Comparison of ENCODE assay signal across 8 cellular contexts in genomic region chr1:12595839-12596821, GRCh38. TPM values are rescaled to one million over a fixed set of nuclear protein-coding genes. Genes with fewer than 3 reads are reported as not detected.
DNase-seq lines count a peak whose midpoint lies in the region; ATAC-seq, FAIRE-seq and TF ChIP-seq lines count a peak whose summit lies in the region.

No MANE protein-coding gene starts in this region.

- H3K4me1 Mint-ChIP-seq in stimulated activated naive B cell treated with anti-CD40 and anti-IgM and Interleukin-4, amounts not matched to agents 10 μg/mL and 1 μg/mL and 100 μg/mL, for 72 hours: peaks cover 41 to 43% of the 10 kb centered on the region in 2 donors

- no peaks in the 10 kb centered on the region for H3K36me3 ChIP-seq in NT2/D1 (ENCODE audit: insufficient read depth, insufficient read length, low read length)

- peaks cover 87% of the 10 kb centered on the region for H3K4me1 ChIP-seq in A549
- H3K4me1 ChIP-seq in NT2/D1 (ENCODE audit: insufficient read depth, insufficient read length): peaks cover 17% of the 10 kb centered on the region

- POLR2A ChIA-PET in A549 (lab: Yijun Ruan, JAX): interaction anchor here (0.7 to 6.8 kb wide), 19 partner anchors 8 to 215 kb away, joined by 3 to 209 read pairs (median 6); partner anchors contain the start of gene DHRS3

- H3K9me3 ChIP-seq in A549 (no peaks in the 10 kb centered on the region), NT2/D1 (ENCODE audit: insufficient read depth, low read length) (no peaks in the 10 kb centered on the region)

- 0% methylated on average over 15 of the region's 56 CpGs for WGBS in A549 (ENCODE audit: missing lambda C conversion rate)

- peak; percentile 45 for TF ChIP-seq POLR2A in A549 (IDR thresholded peaks at IDR 0.05; ENCODE audit: low read length)

- peak overlapping the region; percentile 36 for H3K9ac ChIP-seq in NT2/D1 (ENCODE audit: insufficient read length, low read depth)

- peak overlapping the region; percentile 64 to 84 for H3K4me3 Mint-ChIP-seq in stimulated activated naive B cell treated with anti-CD40 and anti-IgM and Interleukin-4, amounts not matched to agents 10 μg/mL and 1 μg/mL and 100 μg/mL, for 72 hours

- peak overlapping the region; percentile 65 for H3K27ac Mint-ChIP-seq in stimulated activated naive B cell treated with anti-CD40 and anti-IgM and Interleukin-4, amounts not matched to agents 10 μg/mL and 1 μg/mL and 100 μg/mL, for 72 hours

- TF ChIP-seq CTCF in A549 (IDR thresholded peaks at IDR 0.05): no peak

- FAIRE-seq in A549 (lab: Jason Lieb, UNC) (peak; percentile 67), GM19239 (lab: Jason Lieb, UNC) (no peak)

- H3K27me3 ChIP-seq in NT2/D1 (ENCODE audit: insufficient read depth, insufficient read length): peaks cover 16% of the 10 kb centered on the region

- peak overlapping the region; percentile 97 for H3K4me2 ChIP-seq in A549

- H3K27ac ChIP-seq in A549: peak overlapping the region; percentile 97 to 100

- H3K9me3 Mint-ChIP-seq in stimulated activated naive B cell treated with anti-CD40 and anti-IgM and Interleukin-4, amounts not matched to agents 10 μg/mL and 1 μg/mL and 100 μg/mL, for 72 hours: no peaks in the 10 kb centered on the region

- peaks cover 10 to 14% of the 10 kb centered on the region in 2 donors for H3K27me3 Mint-ChIP-seq in stimulated activated naive B cell treated with anti-CD40 and anti-IgM and Interleukin-4, amounts not matched to agents 10 μg/mL and 1 μg/mL and 100 μg/mL, for 72 hours

- ATAC-seq in A549 (peak; percentile 81), GM21515 (IDR thresholded peaks at IDR 0.05; ENCODE audit: unreplicated experiment) (no peak)
- peak; percentile 79 to 81 for ATAC-seq in stimulated activated naive B cell treated with anti-CD40 and anti-IgM and Interleukin-4, amounts not matched to agents 10 μg/mL and 1 μg/mL and 100 μg/mL, for 72 hours (replicated peaks)

- CTCF ChIA-PET in A549 (lab: Yijun Ruan, JAX): interaction anchor here (0.6 to 2.6 kb wide), 7 partner anchors 22 to 295 kb away, joined by 3 to 7 read pairs (median 3); partner anchors contain the start of gene DHRS3

- TF ChIP-seq RAD21 in A549 (conservative IDR thresholded peaks at IDR 0.05 in 1 of 2, IDR thresholded peaks at IDR 0.05 in 1 of 2): peak in 1 of 2 experiments; percentile 47; a peak in 3 of 5 replicates

- TF ChIP-seq EP300 in A549 (IDR thresholded peaks at IDR 0.05): peak; percentile 95 to 97; a peak in 4 of 5 replicates

- DNase-seq in A549 (ENCODE audit: low read depth in 1 of 2, low spot score in 1 of 2) (peak; percentile 92 to 98), GM19239 (ENCODE audit: insufficient read length, low spot score) (peak; percentile 71), NT2/D1 (ENCODE audit: low read depth, low spot score) (no peak), dermis blood vessel endothelial cell (peak; percentile 91), left kidney (ENCODE audit: low read depth, low spot score) (peak; percentile 93)
- DNase-seq in stimulated activated naive B cell treated with anti-CD40 and anti-IgM and Interleukin-4, amounts not matched to agents 10 μg/mL and 1 μg/mL and 100 μg/mL, for 72 hours: no peak
- no peak for DNase-seq in effector CD8-positive, alpha-beta T cell (lab: John Stamatoyannopoulos, UW)

- H3K4me3 ChIP-seq in A549: peak overlapping the region; percentile 38; the same call in 2 of the 3 replicates
- peak overlapping the region; percentile 24 for H3K4me3 ChIP-seq in NT2/D1 (ENCODE audit: insufficient read length, low read depth)

- H3K36me3 Mint-ChIP-seq in stimulated activated naive B cell treated with anti-CD40 and anti-IgM and Interleukin-4, amounts not matched to agents 10 μg/mL and 1 μg/mL and 100 μg/mL, for 72 hours: peaks cover 43 to 68% of the 10 kb centered on the region in 2 donors

TF ChIP-seq in A549, 52 proteins besides CTCF, POLR2A, EP300 and RAD21 (continues in another document):
- TF ChIP-seq KDM1A (IDR thresholded peaks at IDR 0.05; ENCODE audit: low read depth): no peak
- TF ChIP-seq RCOR1 (IDR thresholded peaks at IDR 0.05; ENCODE audit: low read depth, low read length): no peak
- TF ChIP-seq ZC3H11A (IDR thresholded peaks at IDR 0.05): no peak
- TF ChIP-seq EHMT2 (IDR thresholded peaks at IDR 0.05; ENCODE audit: low read depth): no peak
- peak; percentile 74; the same call in 1 of the 2 replicates for TF ChIP-seq FOSB (CRISPR knock-in tag; IDR thresholded peaks at IDR 0.05)
- TF ChIP-seq MAX (IDR thresholded peaks at IDR 0.05): peak; percentile 88
- TF ChIP-seq HMGXB4 (CRISPR knock-in tag; IDR thresholded peaks at IDR 0.05; ENCODE audit: borderline replicate concordance): no peak
- TF ChIP-seq CEBPB (IDR thresholded peaks at IDR 0.05): peak; percentile 89 to 98
- no peak for TF ChIP-seq SREBF2 (IDR thresholded peaks at IDR 0.05)
- TF ChIP-seq JUN (IDR thresholded peaks at IDR 0.05): peak; percentile 73 to 93
- TF ChIP-seq CHD4 (IDR thresholded peaks at IDR 0.05; ENCODE audit: borderline replicate concordance): no peak
- TF ChIP-seq TP53 (CRISPR knock-in tag; IDR thresholded peaks at IDR 0.05): peak; percentile 79; the same call in 1 of the 2 replicates
- no peak for TF ChIP-seq E2F6 (IDR thresholded peaks at IDR 0.05; ENCODE audit: borderline replicate concordance, low read depth)
- TF ChIP-seq KDM5A (IDR thresholded peaks at IDR 0.05): no peak
- TF ChIP-seq HOXB5 (CRISPR knock-in tag; IDR thresholded peaks at IDR 0.05): no peak
- TF ChIP-seq TFCP2L1 (CRISPR knock-in tag; IDR thresholded peaks at IDR 0.05): peak; percentile 69
- TF ChIP-seq RARB (CRISPR knock-in tag; IDR thresholded peaks at IDR 0.05): peak; percentile 99
- TF ChIP-seq HES2 (IDR thresholded peaks at IDR 0.05): 0 out of 2 replicates have a peak, but pooled peaks have one; percentile 36
- peak; percentile 61 for TF ChIP-seq JUNB (IDR thresholded peaks at IDR 0.05)
- TF ChIP-seq PBX3 (IDR thresholded peaks at IDR 0.05): peak; percentile 86
- TF ChIP-seq NPAS2 (CRISPR knock-in tag; IDR thresholded peaks at IDR 0.05; ENCODE audit: borderline replicate concordance): no peak
- TF ChIP-seq ZFP36 (IDR thresholded peaks at IDR 0.05; ENCODE audit: borderline replicate concordance, partially characterized antibody): peak; percentile 96
- peak; percentile 56; the same call in 1 of the 2 replicates for TF ChIP-seq FOSL2 (IDR thresholded peaks at IDR 0.05)
- peak; percentile 84 for TF ChIP-seq FOSL2 (CRISPR knock-in tag; IDR thresholded peaks at IDR 0.05)
- TF ChIP-seq HDAC2 (IDR thresholded peaks at IDR 0.05): no peak; the same call in 1 of the 2 replicates
- TF ChIP-seq ZSCAN20 (CRISPR knock-in tag; IDR thresholded peaks at IDR 0.05): 0 out of 2 replicates have a peak, but pooled peaks have one; percentile 8

RNA-seq across cellular contexts. Expression of gene DHRS3, which starts 21.9 kb away (rescaled TPM):
- polyA plus RNA-seq in A549 (2011; rRNA removed) (79.7 and 89.1 TPM in 2 replicates), A549 (2017; fragmentation: RNase III; extraction: RNeasy Plus Mini Kit Qiagen cat#74134 plus additional on column Dnase treatment) (56.9 to 78.9 TPM (median 62.7 TPM) in 3 replicates)
- 64.4 and 78.4 TPM in 2 replicates for polyA plus RNA-seq in A549 (2012; cell fraction: cytosol; rRNA removed)
- polyA plus RNA-seq in A549 (2012; cell fraction: nucleus; rRNA removed): 119 and 124 TPM in 2 replicates
- polyA minus RNA-seq in A549 (2011; rRNA and poly(A)+ RNA removed): 320 and 332 TPM in 2 replicates
- total RNA-seq in dermis blood vessel endothelial cell: 57.1 and 121 TPM in 2 replicates

RNA-seq across cellular contexts. Expression of gene AADACL4, which starts 47.8 kb away (rescaled TPM):
- polyA plus RNA-seq in A549 (2011; rRNA removed) (not detected in 2 replicates), A549 (2017; fragmentation: RNase III; extraction: RNeasy Plus Mini Kit Qiagen cat#74134 plus additional on column Dnase treatment) (not detected in 3 replicates)
- polyA plus RNA-seq in A549 (2012; cell fraction: cytosol; rRNA removed): not detected in 2 replicates
- not detected in 2 replicates for polyA plus RNA-seq in A549 (2012; cell fraction: nucleus; rRNA removed)
- polyA minus RNA-seq in A549 (2011; rRNA and poly(A)+ RNA removed): not detected in 2 replicates
- not detected in 2 replicates for total RNA-seq in dermis blood vessel endothelial cell

Comparison
In these comparisons a context has a peak if more than half of its experiments do, and no peak if none do; other contexts are left out.
1. DNase-seq: peak in A549 (2 of 2), GM19239 (single experiment), dermis blood vessel endothelial cell (single experiment) and left kidney (single experiment); none in NT2/D1 (single experiment), stimulated activated naive B cell treated with anti-CD40 and anti-IgM and Interleukin-4, amounts not matched to agents 10 μg/mL and 1 μg/mL and 100 μg/mL, for 72 hours (single experiment) and effector CD8-positive, alpha-beta T cell (single experiment).